13 cellular contexts compared by ENCODE assay signal in genomic region chr16:84607061-84607460, GRCh38. TPM values are rescaled to one million over a fixed set of nuclear protein-coding genes. Genes with fewer than 3 reads are reported as not detected.
DNase-seq lines count a peak whose midpoint lies in the region; ATAC-seq and TF ChIP-seq lines count a peak whose summit lies in the region.
"Had no signal": no experiment of that assay in that cellular context is flagged by ENCODE, and none has a peak within 500 bp of the region (broad histone marks: within the 10 kb centered on the region; RNA-seq: fewer than 3 reads in every experiment).

No MANE protein-coding gene starts in this region.

- H3K36me3 ChIP-seq in CD4-positive, CD25-positive, alpha-beta regulatory T cell (ENCODE audit: control insufficient read depth, insufficient read depth, low read length) = peaks cover 7% of the 10 kb centered on the region
- H3K36me3 ChIP-seq in trophoblast cell (ENCODE audit: control insufficient read depth in 1 of 2, insufficient read depth in 2 of 2, low read length in 2 of 2) (peaks cover 21 to 25% of the 10 kb centered on the region in 2 experiments), sigmoid colon (no peaks in the 10 kb centered on the region)
- H3K36me3 ChIP-seq: pancreas had no signal

- H3K36me3 Mint-ChIP-seq in CD4-positive, CD25-positive, alpha-beta regulatory T cell = peaks cover 31% of the 10 kb centered on the region
- H3K36me3 Mint-ChIP-seq in activated naive CD8-positive, alpha-beta T cell treated with anti-CD3 and anti-CD28 coated beads, Interleukin-2, amount 50 U/mL, for 24 hours (ENCODE audit: low read depth) = peaks cover 64% of the 10 kb centered on the region

- peaks cover 38 to 95% (median 72%) of the 10 kb centered on the region in 4 donors for H3K4me1 Mint-ChIP-seq in CD4-positive, CD25-positive, alpha-beta regulatory T cell
- peaks cover 95% of the 10 kb centered on the region for H3K4me1 Mint-ChIP-seq in activated naive CD8-positive, alpha-beta T cell treated with anti-CD3 and anti-CD28 coated beads, Interleukin-2, amount 50 U/mL, for 24 hours

- TF ChIP-seq CTCF in HL-60 (IDR thresholded peaks at IDR 0.05; ENCODE audit: insufficient read depth, low read length) (no peak), sigmoid colon (IDR thresholded peaks at IDR 0.05) (no peak)

- H3K9me3 ChIP-seq in CD4-positive, CD25-positive, alpha-beta regulatory T cell (ENCODE audit: control insufficient read depth in 2 of 2, low read length in 2 of 2) = no peaks in the 10 kb centered on the region
- H3K9me3 ChIP-seq in trophoblast cell (ENCODE audit: insufficient read depth, low read depth, low read length) = peaks cover 8% of the 10 kb centered on the region
- no peaks in the 10 kb centered on the region for H3K9me3 ChIP-seq in sigmoid colon
- H3K9me3 ChIP-seq: pancreas had no signal

- no peak overlapping the region for H4K12ac ChIP-seq in trophoblast cell (ENCODE audit: low read depth, low read length)

- no peak overlapping the region for H2BK12ac ChIP-seq in trophoblast cell (ENCODE audit: low read length)

- H4K91ac ChIP-seq in trophoblast cell (ENCODE audit: low read depth, low read length) = no peak overlapping the region

- H3K4me1 ChIP-seq in CD4-positive, CD25-positive, alpha-beta regulatory T cell (ENCODE audit: control insufficient read depth, insufficient read depth, low read length, poor library complexity, severe bottlenecking) = peaks cover 96% of the 10 kb centered on the region
- H3K4me1 ChIP-seq in trophoblast cell (ENCODE audit: control insufficient read depth in 1 of 2, insufficient read depth in 2 of 2, low read length in 2 of 2) (peaks cover 0 to 6% of the 10 kb centered on the region in 2 experiments), sigmoid colon (peaks cover 0 to 59% (median 39%) of the 10 kb centered on the region in 4 donors)

- peak overlapping the region; percentile 60 to 92 (median 83) for H3K4me3 Mint-ChIP-seq in CD4-positive, CD25-positive, alpha-beta regulatory T cell
- H3K4me3 Mint-ChIP-seq in activated naive CD8-positive, alpha-beta T cell treated with anti-CD3 and anti-CD28 coated beads, Interleukin-2, amount 50 U/mL, for 24 hours = no peak overlapping the region

- no peaks in the 10 kb centered on the region for H3K9me3 Mint-ChIP-seq in CD4-positive, CD25-positive, alpha-beta regulatory T cell
- peaks cover 8% of the 10 kb centered on the region for H3K9me3 Mint-ChIP-seq in activated naive CD8-positive, alpha-beta T cell treated with anti-CD3 and anti-CD28 coated beads, Interleukin-2, amount 50 U/mL, for 24 hours

- no peak overlapping the region for H2AFZ ChIP-seq in trophoblast cell (ENCODE audit: insufficient read depth, low read length, poor library complexity)

- peak overlapping the region; percentile 69 for H3K27ac ChIP-seq in CD4-positive, CD25-positive, alpha-beta regulatory T cell (ENCODE audit: insufficient read depth, low read length, poor library complexity, severe bottlenecking)
- peak overlapping the region; percentile 55 for H3K27ac ChIP-seq in HL-60 (replicated peaks)
- no peak overlapping the region for H3K27ac ChIP-seq in trophoblast cell (ENCODE audit: low read depth, low read length)
- peak overlapping the region in 2 of 4 donors; percentile 28 to 36 for H3K27ac ChIP-seq in sigmoid colon

- intact Hi-C loops in sigmoid colon (cut with DNase I) = no loop called here

- no peak overlapping the region for H3K14ac ChIP-seq in trophoblast cell (ENCODE audit: low read length)

- H2BK120ac ChIP-seq in trophoblast cell (ENCODE audit: insufficient read depth, low read length, poor library complexity) = no peak overlapping the region

- no peak for TF ChIP-seq POLR2A in sigmoid colon (IDR thresholded peaks at IDR 0.05)

- no peak for ATAC-seq in CD4-positive, CD25-positive, alpha-beta regulatory T cell (ENCODE audit: low read depth in 2 of 2)
- no peak for ATAC-seq in activated naive CD8-positive, alpha-beta T cell treated with anti-CD3 and anti-CD28 coated beads, Interleukin-2, amount 50 U/mL, for 24 hours
- ATAC-seq: HCT116 had no signal

- H3K4me2 ChIP-seq in trophoblast cell (ENCODE audit: low read length) = no peak overlapping the region

- no peak overlapping the region for H2BK5ac ChIP-seq in trophoblast cell (ENCODE audit: low read depth, low read length, poor library complexity)

- peak overlapping the region; percentile 13 for H3K4ac ChIP-seq in trophoblast cell (ENCODE audit: low read depth, low read length)

- H3K18ac ChIP-seq in trophoblast cell (ENCODE audit: low read length) = no peak overlapping the region

- H2AK5ac ChIP-seq in trophoblast cell (ENCODE audit: low read length) = no peak overlapping the region

- DNase-seq in CD4-positive, CD25-positive, alpha-beta regulatory T cell = no peak
- DNase-seq in HL-60 (ENCODE audit: low read depth in 1 of 2, low spot score in 1 of 2) (no peak), trophoblast cell (no peak), COR-L47 (lab: John Stamatoyannopoulos, UW) (no peak), sigmoid colon (no peak), COLO829 (ENCODE audit: low spot score) (no peak)
- no peak for DNase-seq in activated naive CD8-positive, alpha-beta T cell treated with anti-CD3 and anti-CD28 coated beads, Interleukin-2, amount 50 U/mL, for 24 hours
- DNase-seq: activated CD8-positive, alpha-beta memory T cell treated with anti-CD3 and anti-CD28 coated beads for 24 hours; NCI-H2029 treated with DMSO at 0.1 percent for 48 hours; NCI-H526 treated with DMSO at 0.1 percent for 48 hours; pancreas; T1000 had no signal

- no peaks in the 10 kb centered on the region for H3K27me3 ChIP-seq in CD4-positive, CD25-positive, alpha-beta regulatory T cell (ENCODE audit: control insufficient read depth, insufficient read depth, low read length)
- H3K27me3 ChIP-seq in HL-60 (ENCODE audit: insufficient read depth, poor library complexity, severe bottlenecking) (no peaks in the 10 kb centered on the region), trophoblast cell (ENCODE audit: insufficient read depth, low read length) (no peaks in the 10 kb centered on the region), sigmoid colon (no peaks in the 10 kb centered on the region)
- H3K27me3 ChIP-seq: pancreas had no signal

- peak overlapping the region; percentile 89 to 99 (median 95) for H3K27ac Mint-ChIP-seq in CD4-positive, CD25-positive, alpha-beta regulatory T cell
- H3K27ac Mint-ChIP-seq in activated naive CD8-positive, alpha-beta T cell treated with anti-CD3 and anti-CD28 coated beads, Interleukin-2, amount 50 U/mL, for 24 hours = peak overlapping the region; percentile 62

- no CpG with 5 or more reads among the region's 13 CpGs for WGBS in trophoblast cell (ENCODE audit: extremely low coverage, insufficient coverage, insufficient read length)
- 94 to 95% methylated on average over 13 of the region's 13 CpGs for WGBS in sigmoid colon, 2 donors

- no peaks in the 10 kb centered on the region for H3K79me1 ChIP-seq in trophoblast cell (ENCODE audit: low read length)

- peaks cover under 1% of the 10 kb centered on the region for H3K79me2 ChIP-seq in trophoblast cell (ENCODE audit: control insufficient read depth, insufficient read depth, low read length, poor library complexity)

- no peak overlapping the region for H4K8ac ChIP-seq in trophoblast cell (ENCODE audit: low read depth, low read length)

- H3K23ac ChIP-seq in trophoblast cell (ENCODE audit: low read length) = no peak overlapping the region

- H3K9ac ChIP-seq in trophoblast cell (ENCODE audit: low read length) = no peak overlapping the region

- no peaks in the 10 kb centered on the region for H3K27me3 Mint-ChIP-seq in CD4-positive, CD25-positive, alpha-beta regulatory T cell
- H3K27me3 Mint-ChIP-seq in activated naive CD8-positive, alpha-beta T cell treated with anti-CD3 and anti-CD28 coated beads, Interleukin-2, amount 50 U/mL, for 24 hours = no peaks in the 10 kb centered on the region

- TF ChIP-seq EP300 in sigmoid colon (IDR thresholded peaks at IDR 0.05) = no peak

- peak overlapping the region; percentile 73 for H3K4me3 ChIP-seq in CD4-positive, CD25-positive, alpha-beta regulatory T cell (ENCODE audit: low read depth, low read length)
- H3K4me3 ChIP-seq in HL-60 (replicated peaks; ENCODE audit: insufficient read depth, low read length) (no peak overlapping the region), trophoblast cell (ENCODE audit: low read depth, low read length) (no peak overlapping the region), sigmoid colon (no peak overlapping the region)
- H3K4me3 ChIP-seq: pancreas had no signal

RNA-seq across cellular contexts. Expression of gene COTL1, which starts 10.8 kb away (rescaled TPM):
- total RNA-seq in CD4-positive, CD25-positive, alpha-beta regulatory T cell = 353 TPM
- 100 to 1,000 TPM; 450 to 761 (median 584) TPM for polyA plus RNA-seq in CD4-positive, CD25-positive, alpha-beta regulatory T cell
- 194 and 199 TPM in 2 replicates for polyA plus RNA-seq in trophoblast cell (2013)
- 10 to 100 TPM; 34.6 to 48.6 (median 37.8) TPM for total RNA-seq in sigmoid colon
- 100 to 1,000 TPM in 1 of 3 donors, 10 to 100 TPM in 2; 60.1 to 160 (median 96.6) TPM for polyA plus RNA-seq in sigmoid colon

RNA-seq across cellular contexts. Expression of gene KLHL36, which starts 41.2 kb away (rescaled TPM):
- total RNA-seq in CD4-positive, CD25-positive, alpha-beta regulatory T cell = 86.0 TPM
- polyA plus RNA-seq in CD4-positive, CD25-positive, alpha-beta regulatory T cell = 10 to 100 TPM; 28.1 to 43.4 (median 35.1) TPM
- polyA plus RNA-seq in trophoblast cell (2013) = 17.4 and 17.6 TPM in 2 replicates
- total RNA-seq in sigmoid colon = 10 to 100 TPM; 40.0 to 45.9 (median 43.3) TPM
- polyA plus RNA-seq in sigmoid colon = 10 to 100 TPM; 14.4 to 30.6 (median 15.0) TPM
